Comparison of ENCODE assay signal across 1 cellular context in the genomic region with DNA sequence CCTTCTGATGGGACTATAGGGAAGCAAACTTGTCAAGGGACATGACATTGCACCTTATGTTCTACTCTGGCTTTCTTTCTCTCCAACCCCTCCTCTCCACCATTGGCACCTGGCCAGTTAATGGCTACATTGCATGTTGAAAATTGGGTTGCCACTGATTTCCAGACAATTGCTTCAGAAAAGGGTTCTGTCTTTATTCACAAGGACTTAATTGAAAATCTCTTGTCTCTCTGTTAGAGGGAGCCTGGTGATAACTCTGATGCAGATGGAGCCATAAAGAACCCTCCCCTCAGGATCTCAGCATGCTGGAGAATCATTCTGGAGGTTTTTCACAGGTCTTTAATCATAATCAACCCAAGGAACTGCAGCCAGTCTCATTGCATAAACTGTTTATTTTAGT.
TF ChIP-seq lines count a peak whose summit lies in the region.

No MANE protein-coding gene starts in this region.

TF ChIP-seq in SK-N-SH treated with all-trans-retinoic acid at 6 μM for 48 hours, 23 proteins besides CTCF, POLR2A, EP300 and RAD21 (continued from another document):
- TF ChIP-seq TSHZ2 (CRISPR knock-in tag; IDR thresholded peaks at IDR 0.05) (peak; percentile 70), TOX (CRISPR knock-in tag; IDR thresholded peaks at IDR 0.05; ENCODE audit: borderline replicate concordance) (no peak), ZC3H10 (CRISPR knock-in tag; IDR thresholded peaks at IDR 0.05) (no peak), ZNF565 (CRISPR knock-in tag; conservative IDR thresholded peaks at IDR 0.05; ENCODE audit: low read depth) (no peak), ESRRG (CRISPR knock-in tag; IDR thresholded peaks at IDR 0.05) (no peak), ISL1 (CRISPR knock-in tag; IDR thresholded peaks at IDR 0.05) (peak; percentile 44), RARB (CRISPR knock-in tag; IDR thresholded peaks at IDR 0.05) (no peak), ZNF8 (CRISPR knock-in tag; IDR thresholded peaks at IDR 0.05) (no peak)
